In the genomic region with DNA sequence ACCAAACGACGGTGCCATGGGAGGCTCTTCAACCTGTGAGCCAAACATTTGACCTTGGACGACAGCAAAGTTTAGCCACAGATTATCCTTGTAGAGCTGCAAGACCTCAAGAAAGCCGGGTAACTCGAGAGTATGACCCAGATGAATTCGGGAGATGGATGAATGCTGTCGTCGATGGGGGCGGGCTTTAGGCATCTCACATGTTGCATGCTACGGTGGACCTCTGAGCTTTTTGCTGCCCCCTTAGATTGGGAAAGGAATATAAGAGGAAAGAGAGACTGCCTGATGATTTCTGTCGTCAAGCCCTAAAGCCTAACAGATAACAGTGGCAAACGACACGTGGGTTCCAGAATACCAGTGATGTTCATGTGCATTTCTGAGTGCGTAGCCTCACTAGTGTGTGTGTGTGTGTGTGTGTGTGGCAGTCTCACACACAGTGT, we compare ENCODE assay signal across 8 cellular contexts. TPM values are rescaled to one million over a fixed set of nuclear protein-coding genes. Genes with fewer than 3 reads are reported as not detected.
DNase-seq lines count a peak whose midpoint lies in the region; ATAC-seq, FAIRE-seq and TF ChIP-seq lines count a peak whose summit lies in the region.

No MANE protein-coding gene starts in this region.

- H4K91ac ChIP-seq in IMR-90 (ENCODE audit: insufficient read depth, low read depth, low read length): peak overlapping the region; percentile 55

- H3K9me1 ChIP-seq in IMR-90 (ENCODE audit: insufficient read depth, low read length): peaks cover 9% of the 10 kb centered on the region

- peaks cover 20 to 49% of the 10 kb centered on the region in 2 experiments for H3K79me1 ChIP-seq in IMR-90 (ENCODE audit: low read depth in 1 of 2, low read length in 2 of 2)

- BruUV-seq in IMR-90 (replicated peaks; lab: Mats Ljungman, UMichigan): no TSS peak

- peak overlapping the region; percentile 90 for H3K23ac ChIP-seq in IMR-90 (ENCODE audit: low read depth, low read length)

- peak overlapping the region; percentile 68 for H3K4ac ChIP-seq in IMR-90 (ENCODE audit: low read depth, low read length)

- H3K4me3 ChIP-seq in IMR-90 (ENCODE audit: insufficient read depth, low read depth, low read length): peak overlapping the region; percentile 78
- H3K4me3 ChIP-seq in subcutaneous abdominal adipose tissue (ENCODE audit: low read depth in 1 of 5, low read length in 5 of 5): peak overlapping the region; percentile 55 to 84 (median 76)

- H2BK120ac ChIP-seq in IMR-90 (ENCODE audit: low read depth, low read length): peak overlapping the region; percentile 39

- TF ChIP-seq CTCF in IMR-90 (conservative IDR thresholded peaks at IDR 0.05; ENCODE audit: low read depth, low read length): no peak

- peak overlapping the region; percentile 78; the same call in 1 of the 3 replicates for H2BK15ac ChIP-seq in IMR-90 (ENCODE audit: low read depth, low read length)

- peaks cover 15% of the 10 kb centered on the region for H3K27me3 Mint-ChIP-seq in activated T-helper 1 cell treated with anti-CD3 and anti-CD28 coated beads, Interleukin-12 subunit alpha, Interleukin-12 subunit beta, Interleukin-2, Interleukin-4 antibody, amounts not matched to agents 30 ng/mL and 10 ng/mL and 1 ng/mL, durations not matched to agents 14 hours and 24 hours and 36 hours (ENCODE audit: insufficient read depth)
- peaks cover 1 to 5% (median 4%) of the 10 kb centered on the region in 3 donors for H3K27me3 Mint-ChIP-seq in immature natural killer cell (ENCODE audit: low read depth in 3 of 3)

- peak overlapping the region; percentile 72 for H3K4me3 Mint-ChIP-seq in activated T-helper 1 cell treated with anti-CD3 and anti-CD28 coated beads, Interleukin-12 subunit alpha, Interleukin-12 subunit beta, Interleukin-2, Interleukin-4 antibody, amounts not matched to agents 30 ng/mL and 10 ng/mL and 1 ng/mL, durations not matched to agents 14 hours and 24 hours and 36 hours
- peak overlapping the region; percentile 75 to 83 (median 81) for H3K4me3 Mint-ChIP-seq in immature natural killer cell

- H3K27me3 ChIP-seq in IMR-90 (ENCODE audit: control insufficient read depth, insufficient read depth, low read length): no peaks in the 10 kb centered on the region
- H3K27me3 ChIP-seq in subcutaneous abdominal adipose tissue (ENCODE audit: control insufficient read depth in 5 of 5, insufficient read depth in 4 of 5, low read length in 5 of 5): peaks cover 0 to 6% (median 0%) of the 10 kb centered on the region in 5 donors

- H3K36me3 ChIP-seq in IMR-90 (ENCODE audit: control insufficient read depth, insufficient read depth, low read length) (peaks cover 11% of the 10 kb centered on the region), subcutaneous abdominal adipose tissue (ENCODE audit: control insufficient read depth in 5 of 5, insufficient read depth in 5 of 5, low read length in 5 of 5) (no peaks in the 10 kb centered on the region)

- DNase-seq in CMK (ENCODE audit: low read depth): peak; percentile 72
- DNase-seq in IMR-90: no peak
- DNase-seq in activated T-helper 1 cell treated with anti-CD3 and anti-CD28 coated beads, Interleukin-12 subunit alpha, Interleukin-12 subunit beta, Interleukin-2, Interleukin-4 antibody, amounts not matched to agents 30 ng/mL and 10 ng/mL and 1 ng/mL, durations not matched to agents 14 hours and 24 hours and 36 hours (ENCODE audit: low spot score): no peak
- no peak for DNase-seq in immature natural killer cell
- no peak for DNase-seq in urothelium cell line (ENCODE audit: low spot score)

- no peak overlapping the region; the same call in 1 of the 2 replicates for H2BK20ac ChIP-seq in IMR-90 (ENCODE audit: low read depth, low read length)

- peak overlapping the region; percentile 63 for H3K27ac Mint-ChIP-seq in activated T-helper 1 cell treated with anti-CD3 and anti-CD28 coated beads, Interleukin-12 subunit alpha, Interleukin-12 subunit beta, Interleukin-2, Interleukin-4 antibody, amounts not matched to agents 30 ng/mL and 10 ng/mL and 1 ng/mL, durations not matched to agents 14 hours and 24 hours and 36 hours
- no peak overlapping the region for H3K27ac Mint-ChIP-seq in immature natural killer cell

- H4K20me1 ChIP-seq in IMR-90 (ENCODE audit: insufficient read depth, low read length): peaks cover 14% of the 10 kb centered on the region

- FAIRE-seq in urothelium cell line (lab: Jason Lieb, UNC): no peak

- H3K9ac ChIP-seq in IMR-90 (ENCODE audit: low read depth, low read length) (peak overlapping the region; percentile 72; the same call in 1 of the 2 replicates), subcutaneous abdominal adipose tissue (ENCODE audit: low read length in 5 of 5) (peak overlapping the region in 2 of 5 donors; percentile 41 to 56)

- peak overlapping the region; percentile 39 to 61; a peak in 2 of 4 replicates for H4K8ac ChIP-seq in IMR-90 (ENCODE audit: low read depth in 2 of 2, low read length in 2 of 2)

- H3K27ac ChIP-seq in IMR-90 (ENCODE audit: insufficient read depth, low read length) (peak overlapping the region; percentile 89), subcutaneous abdominal adipose tissue (ENCODE audit: low read depth, low read length) (no peak overlapping the region)

- peak overlapping the region; percentile 41 for H3K56ac ChIP-seq in IMR-90 (ENCODE audit: extremely low read depth, insufficient read depth, low read length)

- H2AK9ac ChIP-seq in IMR-90 (replicated peaks; ENCODE audit: low read depth, low read length, poor library complexity): peak overlapping the region; percentile 87

- peak overlapping the region; percentile 76; the same call in 1 of the 2 replicates for H3K14ac ChIP-seq in IMR-90 (replicated peaks; ENCODE audit: low read depth, low read length)

- no peak for TF ChIP-seq POLR2A in IMR-90 (IDR thresholded peaks at IDR 0.05; ENCODE audit: low read depth, low read length)

- H4K5ac ChIP-seq in IMR-90 (ENCODE audit: low read depth, low read length): peak overlapping the region; percentile 16; the same call in 1 of the 2 replicates

- peak overlapping the region; percentile 67 for H2BK5ac ChIP-seq in IMR-90 (ENCODE audit: low read depth, low read length, poor library complexity, severe bottlenecking)

- H3K9me3 Mint-ChIP-seq in activated T-helper 1 cell treated with anti-CD3 and anti-CD28 coated beads, Interleukin-12 subunit alpha, Interleukin-12 subunit beta, Interleukin-2, Interleukin-4 antibody, amounts not matched to agents 30 ng/mL and 10 ng/mL and 1 ng/mL, durations not matched to agents 14 hours and 24 hours and 36 hours: no peaks in the 10 kb centered on the region
- no peaks in the 10 kb centered on the region for H3K9me3 Mint-ChIP-seq in immature natural killer cell

- peaks cover 33% of the 10 kb centered on the region for H3K4me1 Mint-ChIP-seq in activated T-helper 1 cell treated with anti-CD3 and anti-CD28 coated beads, Interleukin-12 subunit alpha, Interleukin-12 subunit beta, Interleukin-2, Interleukin-4 antibody, amounts not matched to agents 30 ng/mL and 10 ng/mL and 1 ng/mL, durations not matched to agents 14 hours and 24 hours and 36 hours (ENCODE audit: low read depth)
- peaks cover 19 to 26% of the 10 kb centered on the region in 2 donors for H3K4me1 Mint-ChIP-seq in immature natural killer cell

- H3K9me3 ChIP-seq in IMR-90 (ENCODE audit: control insufficient read depth, insufficient read depth, low read length): no peaks in the 10 kb centered on the region
- no peaks in the 10 kb centered on the region for H3K9me3 ChIP-seq in subcutaneous abdominal adipose tissue (ENCODE audit: control insufficient read depth in 5 of 5, low read length in 5 of 5)

- intact Hi-C loops in IMR-90 (cut with micrococcal nuclease): loop anchor here (1.0 to 2.0 kb wide), 3 partner anchors 31 to 79 kb away; no protein-coding TSS in a partner anchor
- intact Hi-C loops in activated T-helper 1 cell treated with anti-CD3 and anti-CD28 coated beads, Interleukin-12 subunit alpha, Interleukin-12 subunit beta, Interleukin-2, Interleukin-4 antibody, amounts not matched to agents 30 ng/mL and 10 ng/mL and 1 ng/mL, durations not matched to agents 14 hours and 24 hours and 36 hours (cut with micrococcal nuclease): loop anchor here (1.0 to 10.0 kb wide), 5 partner anchors 78 to 637 kb away; a partner anchor contains a TSS

- H3K36me3 Mint-ChIP-seq in activated T-helper 1 cell treated with anti-CD3 and anti-CD28 coated beads, Interleukin-12 subunit alpha, Interleukin-12 subunit beta, Interleukin-2, Interleukin-4 antibody, amounts not matched to agents 30 ng/mL and 10 ng/mL and 1 ng/mL, durations not matched to agents 14 hours and 24 hours and 36 hours (ENCODE audit: low read depth): peaks cover 5% of the 10 kb centered on the region
- no peaks in the 10 kb centered on the region for H3K36me3 Mint-ChIP-seq in immature natural killer cell

- WGBS in IMR-90 (ENCODE audit: extremely low coverage in 2 of 2, insufficient read length in 1 of 2), 2 experiments: 2% methylated on average over 6 of the region's 14 CpGs; no CpG with 5 or more reads in 1 of the 2 experiments

- peak overlapping the region; percentile 46 for H2AK5ac ChIP-seq in IMR-90 (ENCODE audit: low read depth, low read length)

- in situ Hi-C loops in IMR-90 (cut with MboI; ENCODE audit: low sequenced_read_pairs): no loop called here

- CTCF ChIA-PET in IMR-90 (lab: Yijun Ruan, JAX): interaction anchor here (0.7 to 1.1 kb wide), 3 partner anchors 31 to 95 kb away, joined by 3 to 4 read pairs (median 3); no protein-coding TSS in a partner anchor

- H3K4me1 ChIP-seq in IMR-90 (ENCODE audit: control insufficient read depth, insufficient read depth, low read length): peaks cover 17% of the 10 kb centered on the region
- peaks cover 0 to 21% (median 15%) of the 10 kb centered on the region in 5 donors for H3K4me1 ChIP-seq in subcutaneous abdominal adipose tissue (ENCODE audit: control insufficient read depth in 5 of 5, insufficient read depth in 5 of 5, low read length in 5 of 5)

- peak overlapping the region; percentile 77 for H3K4me2 ChIP-seq in IMR-90 (ENCODE audit: low read depth, low read length)

- H2AFZ ChIP-seq in IMR-90 (replicated peaks; ENCODE audit: low read length, poor library complexity): peak overlapping the region; percentile 92

- H3K18ac ChIP-seq in IMR-90 (ENCODE audit: low read depth, low read length): no peak overlapping the region

- no peak for TF ChIP-seq RAD21 in IMR-90 (IDR thresholded peaks at IDR 0.05; ENCODE audit: low read length)

- dilution Hi-C loops in IMR-90 (cut with HindIII; ENCODE audit: low sequenced_read_pairs, unreplicated experiment): no loop called here

- ATAC-seq in IMR-90 (ENCODE audit: low read depth): no peak
- ATAC-seq in GM21717 (IDR thresholded peaks at IDR 0.05; ENCODE audit: unreplicated experiment): no peak
- no peak for ATAC-seq in HG02763 (IDR thresholded peaks at IDR 0.05; ENCODE audit: unreplicated experiment)

- POLR2A ChIA-PET in IMR-90 (lab: Charles Lee; ENCODE audit: unreplicated experiment): interaction anchor here (0.5 to 1.0 kb wide), 6 partner anchors 13 to 98 kb away, joined by 3 to 8 read pairs (median 4); no protein-coding TSS in a partner anchor

RNA-seq across cellular contexts. Expression of a gene that starts 0.7 kb away (rescaled TPM):
- 41.4 and 56.1 TPM in 2 replicates for total RNA-seq in IMR-90 (2012; rRNA removed)
- polyA plus RNA-seq in IMR-90 (2012; rRNA removed) (13.1 and 16.6 TPM in 2 replicates), immature natural killer cell (1 to 10 TPM; 2.8 to 3.9 (median 3.0) TPM)
- 6.5 and 6.8 TPM in 2 replicates for polyA plus RNA-seq in IMR-90 (2012; cell fraction: cytosol; rRNA removed)
- 8.8 and 30.7 TPM in 2 replicates for polyA plus RNA-seq in IMR-90 (2012; cell fraction: nucleus; rRNA removed; ENCODE audit: low replicate concordance)
- 16.4 and 20.2 TPM in 2 replicates for total RNA-seq in activated T-helper 1 cell treated with anti-CD3 and anti-CD28 coated beads, Interleukin-12 subunit alpha, Interleukin-12 subunit beta, Interleukin-2, Interleukin-4 antibody, amounts not matched to agents 30 ng/mL and 10 ng/mL and 1 ng/mL, durations not matched to agents 14 hours and 24 hours and 36 hours
